ENCODE assay signal across 8 cellular contexts in genomic region chr6:119350202-119351004, GRCh38.
A peak's percentile ranks its signal among the peaks of the same experiment; 100 is the strongest.
DNase-seq lines count a peak whose midpoint lies in the region; ATAC-seq, FAIRE-seq and TF ChIP-seq lines count a peak whose summit lies in the region.

No MANE protein-coding gene starts in this region.

- CTCF ChIA-PET in RWPE1 (lab: Yijun Ruan, JAX): interaction anchor here (0.6 to 1.1 kb wide), 8 partner anchors 31 to 998 kb away, joined by 3 to 8 read pairs (median 4); no protein-coding TSS in a partner anchor

- peak overlapping the region; percentile 82 for H3K4me3 ChIP-seq in BLaER1
- peak overlapping the region; percentile 78 for H3K4me3 ChIP-seq in brain microvascular endothelial cell (ENCODE audit: low read depth, low read length)

- H3K27me3 ChIP-seq in BLaER1: peaks cover 67% of the 10 kb centered on the region
- no peaks in the 10 kb centered on the region for H3K27me3 ChIP-seq in brain microvascular endothelial cell (replicated peaks)

- in situ Hi-C loops in brain microvascular endothelial cell (cut with HindIII; ENCODE audit: low pct_ligation_motif_present, low sequenced_read_pairs): no loop called here

- no peak for TF ChIP-seq CTCF in RWPE1 (conservative IDR thresholded peaks at IDR 0.05; ENCODE audit: low read depth)
- TF ChIP-seq CTCF in brain microvascular endothelial cell (IDR thresholded peaks at IDR 0.05; ENCODE audit: low read depth, low read length, missing control alignments): no peak

- peaks cover 46% of the 10 kb centered on the region for H4K20me1 ChIP-seq in BLaER1

- H3K36me3 ChIP-seq in BLaER1 (no peaks in the 10 kb centered on the region), brain microvascular endothelial cell (replicated peaks) (no peaks in the 10 kb centered on the region)

- H3K4me1 ChIP-seq in BLaER1: peaks cover 35% of the 10 kb centered on the region

- peak; percentile 8 for ATAC-seq in HG03280 (IDR thresholded peaks at IDR 0.05; ENCODE audit: unreplicated experiment)

- peak; percentile 96 for FAIRE-seq in GM19239 (lab: Jason Lieb, UNC)

- peak overlapping the region; percentile 74 for H3K27ac ChIP-seq in BLaER1
- H3K27ac ChIP-seq in RWPE1: peak overlapping the region; percentile 85
- peak overlapping the region; percentile 27 for H3K27ac ChIP-seq in brain microvascular endothelial cell

- POLR2A ChIA-PET in RWPE1 (lab: Yijun Ruan, JAX; ENCODE audit: low non-redundant PET): interaction anchor here (0.5 kb wide), 1 partner anchor 505 kb away, joined by 4 read pairs; no protein-coding TSS in a partner anchor

- DNase-seq in GM19239 (ENCODE audit: insufficient read length, low spot score) (no peak), RWPE1 (ENCODE audit: low spot score) (peak; percentile 34), brain microvascular endothelial cell (peak; percentile 31), iris pigment epithelial cell (ENCODE audit: low read depth) (peak; percentile 81), HuH-7 (ENCODE audit: low spot score) (no peak)
- peak; percentile 55 for DNase-seq in stimulated activated CD4-positive, alpha-beta T cell treated with anti-CD3 and anti-CD28 coated beads, Interleukin-1b, Interleukin-23, amount 100 ng/mL, for 48 hours

- peak overlapping the region; percentile 99 for H3K4me2 ChIP-seq in BLaER1

- no peaks in the 10 kb centered on the region for H3K9me3 ChIP-seq in BLaER1

- peak overlapping the region; percentile 81 for H3K9ac ChIP-seq in BLaER1

Comparison
In these comparisons a context has a peak if more than half of its experiments do, and no peak if none do; other contexts are left out.
1. H3K27ac ChIP-seq: peak in every context shown above with its lines; median percentile 85 in RWPE1; 74 in BLaER1; 27 in brain microvascular endothelial cell.
2. DNase-seq: peak in RWPE1 (single experiment), brain microvascular endothelial cell (single experiment), iris pigment epithelial cell (single experiment) and stimulated activated CD4-positive, alpha-beta T cell treated with anti-CD3 and anti-CD28 coated beads, Interleukin-1b, Interleukin-23, amount 100 ng/mL, for 48 hours (single experiment); none in GM19239 (single experiment) and HuH-7 (single experiment).